ENCODE assay signal across 11 cellular contexts in genomic region chr19:18648971-18649310, GRCh38. TPM values are rescaled to one million over a fixed set of nuclear protein-coding genes. Genes with fewer than 3 reads are reported as not detected.
DNase-seq lines count a peak whose midpoint lies in the region; ATAC-seq and TF ChIP-seq lines count a peak whose summit lies in the region.
"Had no signal": no experiment of that assay in that cellular context is flagged by ENCODE, and none has a peak within 500 bp of the region (broad histone marks: within the 10 kb centered on the region; RNA-seq: fewer than 3 reads in every experiment).

No MANE protein-coding gene starts in this region.

- peak; percentile 12 to 25 for ATAC-seq in left cardiac atrium
- ATAC-seq in activated naive CD4-positive, alpha-beta T cell treated with anti-CD3 and anti-CD28 coated beads, Interleukin-2, amount 50 U/mL, for 72 hours, result no peak

- no peak overlapping the region for H3K4me3 Mint-ChIP-seq in MCF 10A (ENCODE audit: unreplicated experiment)
- H3K4me3 Mint-ChIP-seq in osteocyte (ENCODE audit: unreplicated experiment), result peak overlapping the region; percentile 64
- H3K4me3 Mint-ChIP-seq in activated CD4-positive, alpha-beta T cell treated with anti-CD3 and anti-CD28 coated beads, Interleukin-2, amount 10 ng/mL, durations not matched to agents 24 days and 14 days, result no peak overlapping the region

- POLR2A ChIA-PET in MCF 10A (lab: Yijun Ruan, JAX), result no interaction called here

- TF ChIP-seq POLR2A in breast epithelium (IDR thresholded peaks at IDR 0.05) (no peak), vagina (IDR thresholded peaks at IDR 0.05) (no peak)

- H3K27me3 Mint-ChIP-seq in MCF 10A (ENCODE audit: insufficient read depth, unreplicated experiment) (no peaks in the 10 kb centered on the region), osteocyte (ENCODE audit: unreplicated experiment) (no peaks in the 10 kb centered on the region)
- H3K27me3 Mint-ChIP-seq in activated CD4-positive, alpha-beta T cell treated with anti-CD3 and anti-CD28 coated beads, Interleukin-2, amount 10 ng/mL, durations not matched to agents 24 days and 14 days, result no peaks in the 10 kb centered on the region

- TF ChIP-seq CTCF in breast epithelium (IDR thresholded peaks at IDR 0.05), result no peak
- TF ChIP-seq CTCF in MCF 10A (IDR thresholded peaks at IDR 0.05; ENCODE audit: unreplicated experiment), result no peak
- TF ChIP-seq CTCF in osteocyte (IDR thresholded peaks at IDR 0.05), result no peak
- no peak for TF ChIP-seq CTCF in vagina (IDR thresholded peaks at IDR 0.05)

- no peaks in the 10 kb centered on the region for H3K9me3 ChIP-seq in breast epithelium
- H3K9me3 ChIP-seq in vagina, result no peaks in the 10 kb centered on the region

- H3K27me3 ChIP-seq in breast epithelium (no peaks in the 10 kb centered on the region), vagina (no peaks in the 10 kb centered on the region)

- CTCF ChIA-PET in MCF 10A (lab: Yijun Ruan, JAX), result no interaction called here

- DNase-seq in breast epithelium (ENCODE audit: low spot score in 2 of 2) (no peak), MCF 10A (ENCODE audit: unreplicated experiment) (no peak), left cardiac atrium (peak; percentile 59), osteocyte (ENCODE audit: extremely low spot score, unreplicated experiment) (no peak), vagina (ENCODE audit: extremely low spot score in 2 of 2) (no peak)
- DNase-seq in activated naive CD4-positive, alpha-beta T cell treated with anti-CD3 and anti-CD28 coated beads, Interleukin-2, amount 50 U/mL, for 72 hours (ENCODE audit: low spot score in 2 of 2), result no peak
- DNase-seq in activated CD4-positive, alpha-beta T cell treated with anti-CD3 and anti-CD28 coated beads for 4 hours, result no peak
- no peak for DNase-seq in activated CD4-positive, alpha-beta T cell treated with anti-CD3 and anti-CD28 coated beads, Interleukin-2, amount 10 ng/mL, durations not matched to agents 24 days and 14 days
- DNase-seq: DND-41, KG1 had no signal

- no TSS peak for BruUV-seq in MCF 10A (replicated peaks; lab: Mats Ljungman, UMichigan)

- H3K27ac ChIP-seq in breast epithelium, result peak overlapping the region; percentile 67 to 93
- peak overlapping the region; percentile 86 for H3K27ac ChIP-seq in vagina

- intact Hi-C loops in breast epithelium (cut with DNase I; ENCODE audit: low total_unique reads) (no loop called here), MCF 10A (cut with micrococcal nuclease) (no loop called here), left cardiac atrium (cut with DNase I) (no loop called here), vagina (cut with DNase I) (no loop called here)
- intact Hi-C loops in activated CD4-positive, alpha-beta T cell treated with anti-CD3 and anti-CD28 coated beads, Interleukin-2, amount 10 ng/mL, durations not matched to agents 24 days and 14 days (cut with micrococcal nuclease), result no loop called here

- peak overlapping the region; percentile 19 to 57 (median 25) for H3K4me3 ChIP-seq in breast epithelium
- H3K4me3 ChIP-seq in vagina, result peak overlapping the region; percentile 17 to 37

- H3K36me3 ChIP-seq in breast epithelium, result no peaks in the 10 kb centered on the region
- no peaks in the 10 kb centered on the region for H3K36me3 ChIP-seq in vagina

- H3K27ac Mint-ChIP-seq in MCF 10A (ENCODE audit: low read depth, unreplicated experiment) (no peak overlapping the region), osteocyte (ENCODE audit: unreplicated experiment) (peak overlapping the region; percentile 98)
- no peak overlapping the region for H3K27ac Mint-ChIP-seq in activated naive CD4-positive, alpha-beta T cell treated with anti-CD3 and anti-CD28 coated beads, Interleukin-2, amount 50 U/mL, for 72 hours
- H3K27ac Mint-ChIP-seq in activated CD4-positive, alpha-beta T cell treated with anti-CD3 and anti-CD28 coated beads, Interleukin-2, amount 10 ng/mL, durations not matched to agents 24 days and 14 days, result no peak overlapping the region
- H3K27ac Mint-ChIP-seq: activated T-helper 2 cell treated with anti-CD3 and anti-CD28 coated beads, Interferon-gamma antibody, Interleukin-2, Interleukin-4, amounts not matched to agents 10 μg/mL and 5 μg/mL and 100 μg/mL, durations not matched to agents 14 hours and 24 hours and 36 hours had no signal

- H3K4me1 Mint-ChIP-seq in MCF 10A (ENCODE audit: insufficient read depth, unreplicated experiment) (peaks cover 5% of the 10 kb centered on the region), osteocyte (ENCODE audit: unreplicated experiment) (peaks cover 52% of the 10 kb centered on the region)
- peaks cover 3% of the 10 kb centered on the region for H3K4me1 Mint-ChIP-seq in activated CD4-positive, alpha-beta T cell treated with anti-CD3 and anti-CD28 coated beads, Interleukin-2, amount 10 ng/mL, durations not matched to agents 24 days and 14 days

- H3K9me3 Mint-ChIP-seq in MCF 10A (ENCODE audit: unreplicated experiment), result no peaks in the 10 kb centered on the region
- H3K9me3 Mint-ChIP-seq in osteocyte (ENCODE audit: unreplicated experiment), result no peaks in the 10 kb centered on the region
- no peaks in the 10 kb centered on the region for H3K9me3 Mint-ChIP-seq in activated naive CD4-positive, alpha-beta T cell treated with anti-CD3 and anti-CD28 coated beads, Interleukin-2, amount 50 U/mL, for 72 hours
- H3K9me3 Mint-ChIP-seq in activated CD4-positive, alpha-beta T cell treated with anti-CD3 and anti-CD28 coated beads, Interleukin-2, amount 10 ng/mL, durations not matched to agents 24 days and 14 days, result no peaks in the 10 kb centered on the region
- H3K9me3 Mint-ChIP-seq: activated T-helper 2 cell treated with anti-CD3 and anti-CD28 coated beads, Interferon-gamma antibody, Interleukin-2, Interleukin-4, amounts not matched to agents 10 μg/mL and 5 μg/mL and 100 μg/mL, durations not matched to agents 14 hours and 24 hours and 36 hours had no signal

- no peaks in the 10 kb centered on the region for H3K4me1 ChIP-seq in breast epithelium
- peaks cover 48% of the 10 kb centered on the region for H3K4me1 ChIP-seq in vagina

- H3K36me3 Mint-ChIP-seq in MCF 10A (ENCODE audit: insufficient read depth, unreplicated experiment) (no peaks in the 10 kb centered on the region), osteocyte (ENCODE audit: unreplicated experiment) (no peaks in the 10 kb centered on the region)
- no peaks in the 10 kb centered on the region for H3K36me3 Mint-ChIP-seq in activated naive CD4-positive, alpha-beta T cell treated with anti-CD3 and anti-CD28 coated beads, Interleukin-2, amount 50 U/mL, for 72 hours
- H3K36me3 Mint-ChIP-seq in activated CD4-positive, alpha-beta T cell treated with anti-CD3 and anti-CD28 coated beads, Interleukin-2, amount 10 ng/mL, durations not matched to agents 24 days and 14 days (ENCODE audit: low read depth), result peaks cover 2% of the 10 kb centered on the region

RNA-seq across cellular contexts. Expression of gene KLHL26, which starts 12.1 kb away (rescaled TPM):
- 10 to 100 TPM in 2 of 3 donors, 1 to 10 TPM in 1; 7.0 to 18.1 (median 14.7) TPM for total RNA-seq in breast epithelium
- 6.6 and 8.9 TPM in 2 replicates for total RNA-seq in MCF 10A (2022)
- 10 to 100 TPM in 1 of 2 donors, 1 to 10 TPM in 1; 7.8 to 10.2 TPM for total RNA-seq in left cardiac atrium
- total RNA-seq in osteocyte, result 12.4 and 13.2 TPM in 2 replicates
- 8.3 TPM for total RNA-seq in vagina
- 10 to 100 TPM in 1 of 2 donors, 1 to 10 TPM in 1; 9.2 to 13.5 TPM for total RNA-seq in activated naive CD4-positive, alpha-beta T cell treated with anti-CD3 and anti-CD28 coated beads, Interleukin-2, amount 50 U/mL, for 72 hours
- total RNA-seq in activated CD4-positive, alpha-beta T cell treated with anti-CD3 and anti-CD28 coated beads, Interleukin-2, amount 10 ng/mL, durations not matched to agents 24 days and 14 days, result 12.1 and 14.0 TPM in 2 replicates

RNA-seq across cellular contexts. Expression of gene CRTC1, which starts 34.5 kb away (rescaled TPM):
- total RNA-seq in breast epithelium (1 to 10 TPM; 4.8 to 6.1 (median 5.9) TPM), MCF 10A (2022) (8.6 and 11.1 TPM in 2 replicates), left cardiac atrium (10 to 100 TPM; 10.5 to 11.1 TPM), osteocyte (24.0 and 25.7 TPM in 2 replicates), vagina (7.4 TPM)
- 1 to 10 TPM; 5.6 to 7.1 TPM for total RNA-seq in activated naive CD4-positive, alpha-beta T cell treated with anti-CD3 and anti-CD28 coated beads, Interleukin-2, amount 50 U/mL, for 72 hours
- total RNA-seq in activated CD4-positive, alpha-beta T cell treated with anti-CD3 and anti-CD28 coated beads, Interleukin-2, amount 10 ng/mL, durations not matched to agents 24 days and 14 days, result 7.1 and 7.2 TPM in 2 replicates

RNA-seq across cellular contexts. Expression of gene TMEM59L, which starts 36.3 kb away (rescaled TPM):
- total RNA-seq in breast epithelium (1 to 10 TPM in 2 of 3 donors, not detected in 1; 1.2 to 2.3 TPM), MCF 10A (2022) (0.33 and 0.64 TPM in 2 replicates), left cardiac atrium (1 to 10 TPM; 1.9 to 3.3 TPM), osteocyte (4.7 and 5.9 TPM in 2 replicates), vagina (4.2 TPM)
- under 1 TPM in 1 of 2 donors, not detected in 1; 0.64 TPM for total RNA-seq in activated naive CD4-positive, alpha-beta T cell treated with anti-CD3 and anti-CD28 coated beads, Interleukin-2, amount 50 U/mL, for 72 hours
- total RNA-seq in activated CD4-positive, alpha-beta T cell treated with anti-CD3 and anti-CD28 coated beads, Interleukin-2, amount 10 ng/mL, durations not matched to agents 24 days and 14 days, result not detected in 2 replicates
- total RNA-seq: activated T-helper 2 cell treated with anti-CD3 and anti-CD28 coated beads, Interferon-gamma antibody, Interleukin-2, Interleukin-4, amounts not matched to agents 10 μg/mL and 5 μg/mL and 100 μg/mL, durations not matched to agents 14 hours and 24 hours and 36 hours had no signal

RNA-seq across cellular contexts. Expression of gene CRLF1, which starts 42.3 kb away (rescaled TPM):
- 10 to 100 TPM in 2 of 3 donors, 1 to 10 TPM in 1; 5.6 to 68.6 (median 21.0) TPM for total RNA-seq in breast epithelium
- total RNA-seq in MCF 10A (2022), result 4.3 and 4.8 TPM in 2 replicates
- total RNA-seq in left cardiac atrium, result 10 to 100 TPM; 26.8 to 66.7 TPM
- 17.0 and 18.7 TPM in 2 replicates for total RNA-seq in osteocyte
- 15.2 TPM for total RNA-seq in vagina
- total RNA-seq in activated naive CD4-positive, alpha-beta T cell treated with anti-CD3 and anti-CD28 coated beads, Interleukin-2, amount 50 U/mL, for 72 hours, result not detected
- total RNA-seq in activated CD4-positive, alpha-beta T cell treated with anti-CD3 and anti-CD28 coated beads, Interleukin-2, amount 10 ng/mL, durations not matched to agents 24 days and 14 days, result not detected in 2 replicates
- total RNA-seq: activated T-helper 2 cell treated with anti-CD3 and anti-CD28 coated beads, Interferon-gamma antibody, Interleukin-2, Interleukin-4, amounts not matched to agents 10 μg/mL and 5 μg/mL and 100 μg/mL, durations not matched to agents 14 hours and 24 hours and 36 hours had no signal

Comparison
In these comparisons a context has a peak if more than half of its experiments do, and no peak if none do; other contexts are left out.
1. ATAC-seq: peak in left cardiac atrium (2 of 2); none in activated naive CD4-positive, alpha-beta T cell treated with anti-CD3 and anti-CD28 coated beads, Interleukin-2, amount 50 U/mL, for 72 hours (0 of 2).